3 cellular contexts compared by ENCODE assay signal in genomic region chr17:8856205-8856603, GRCh38. TPM values are rescaled to one million over a fixed set of nuclear protein-coding genes. Genes with fewer than 3 reads are reported as not detected.
"Had no signal": no experiment of that assay in that cellular context is flagged by ENCODE, and none has a peak within 500 bp of the region (broad histone marks: within the 10 kb centered on the region; RNA-seq: fewer than 3 reads in every experiment).

No MANE protein-coding gene starts in this region.

RNA-seq across cellular contexts. Expression of gene PIK3R6, which starts 11.3 kb away (rescaled TPM):
- total RNA-seq: cardiac muscle cell, SJCRH30 had no signal

RNA-seq across cellular contexts. Expression of gene MFSD6L, which starts 57.0 kb away (rescaled TPM):
- total RNA-seq: activated naive CD8-positive, alpha-beta T cell treated with anti-CD3 and anti-CD28 coated beads for 36 hours; cardiac muscle cell; SJCRH30 had no signal
